27 cellular contexts compared by ENCODE assay signal in the genomic region with DNA sequence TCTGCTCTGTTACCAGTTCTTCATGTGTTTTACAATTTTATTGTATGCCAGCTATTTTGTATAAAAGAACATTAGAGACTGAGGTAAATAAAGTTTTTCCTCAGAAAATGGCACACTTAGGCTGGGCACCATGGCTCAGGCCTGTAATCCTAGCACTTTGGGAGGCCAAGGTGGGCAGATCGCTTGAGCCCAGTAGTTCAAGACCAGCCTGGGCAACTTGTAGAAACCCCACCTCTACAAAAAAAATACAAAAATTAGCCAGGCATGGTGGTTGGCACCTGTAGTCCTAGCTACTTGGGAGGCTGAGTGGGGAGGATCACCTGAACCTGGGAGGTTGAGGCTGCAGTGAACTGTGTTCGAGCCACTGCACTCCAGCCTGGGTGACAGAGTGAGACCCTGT. TPM values are rescaled to one million over a fixed set of nuclear protein-coding genes. Genes with fewer than 3 reads are reported as not detected.
"Had no signal": no experiment of that assay in that cellular context is flagged by ENCODE, and none has a peak within 500 bp of the region (broad histone marks: within the 10 kb centered on the region; RNA-seq: fewer than 3 reads in every experiment).

No MANE protein-coding gene starts in this region.

- H3K27me3 Mint-ChIP-seq: activated CD4-positive, alpha-beta T cell treated with anti-CD3 and anti-CD28 coated beads for 36 hours; activated CD8-positive, alpha-beta memory T cell treated with anti-CD3 and anti-CD28 coated beads, Interleukin-2, amount 10 ng/mL, durations not matched to agents 7 days and 5 days; effector memory CD8-positive, alpha-beta T cell had no signal

- H3K4me3 ChIP-seq: body of pancreas, cardiac muscle cell, gastroesophageal sphincter, hepatocyte, neural progenitor cell, psoas muscle, stomach, transverse colon, uterus had no signal

- H3K4me1 ChIP-seq: neural progenitor cell, parathyroid adenoma had no signal

- H3K4me2 ChIP-seq: hepatocyte, neural progenitor cell had no signal

- H3K4me1 Mint-ChIP-seq: activated CD4-positive, alpha-beta T cell treated with anti-CD3 and anti-CD28 coated beads for 36 hours; activated CD8-positive, alpha-beta memory T cell treated with anti-CD3 and anti-CD28 coated beads, Interleukin-2, amount 10 ng/mL, durations not matched to agents 7 days and 5 days; neural progenitor cell had no signal

- ATAC-seq: activated CD4-positive, alpha-beta T cell treated with anti-CD3 and anti-CD28 coated beads for 36 hours; activated CD8-positive, alpha-beta memory T cell treated with anti-CD3 and anti-CD28 coated beads, Interleukin-2, amount 10 ng/mL, durations not matched to agents 7 days and 5 days; activated CD8-positive, alpha-beta T cell treated with anti-CD3 and anti-CD28 coated beads, Interleukin-2, amount 10 ng/mL, durations not matched to agents 7 days and 5 days; body of pancreas; effector memory CD8-positive, alpha-beta T cell; gastroesophageal sphincter; left cardiac atrium; natural killer cell; psoas muscle had no signal

- H3K27ac Mint-ChIP-seq: activated CD4-positive, alpha-beta T cell treated with anti-CD3 and anti-CD28 coated beads for 36 hours; activated CD8-positive, alpha-beta memory T cell treated with anti-CD3 and anti-CD28 coated beads, Interleukin-2, amount 10 ng/mL, durations not matched to agents 7 days and 5 days; activated CD8-positive, alpha-beta T cell treated with anti-CD3 and anti-CD28 coated beads, Interleukin-2, amount 10 ng/mL, durations not matched to agents 7 days and 5 days; effector memory CD8-positive, alpha-beta T cell; neural progenitor cell; T-helper 2 cell treated with Interferon-gamma antibody and Interleukin-4, amounts not matched to agents 5 μg/mL and 100 μg/mL, for 36 hours had no signal

- H3K9me3 ChIP-seq: body of pancreas, gastroesophageal sphincter, psoas muscle, stomach, transverse colon, uterus had no signal

- H3K9ac ChIP-seq: neural progenitor cell, parathyroid adenoma had no signal

- DNase-seq: activated CD4-positive, alpha-beta T cell treated with anti-CD3 and anti-CD28 coated beads for 36 hours; activated CD4-positive, CD25-positive, alpha-beta regulatory T cell; activated CD8-positive, alpha-beta memory T cell treated with anti-CD3 and anti-CD28 coated beads, Interleukin-2, amount 10 ng/mL, durations not matched to agents 7 days and 5 days; activated CD8-positive, alpha-beta T cell treated with anti-CD3 and anti-CD28 coated beads, Interleukin-2, amount 10 ng/mL, durations not matched to agents 7 days and 5 days; activated naive CD4-positive, alpha-beta T cell; activated T-cell treated with anti-CD3 and anti-CD28 coated beads, Interleukin-2, amount 50 U/mL, for 48 hours; cortex of kidney; effector memory CD8-positive, alpha-beta T cell; erythroblast; islet precursor cell; left cardiac atrium; natural killer cell; occipital lobe; psoas muscle; stomach; T-helper 1 cell; transverse colon; uterus had no signal

- H3K4me3 Mint-ChIP-seq: activated CD4-positive, alpha-beta T cell treated with anti-CD3 and anti-CD28 coated beads for 36 hours; activated CD8-positive, alpha-beta memory T cell treated with anti-CD3 and anti-CD28 coated beads, Interleukin-2, amount 10 ng/mL, durations not matched to agents 7 days and 5 days; activated CD8-positive, alpha-beta T cell treated with anti-CD3 and anti-CD28 coated beads, Interleukin-2, amount 10 ng/mL, durations not matched to agents 7 days and 5 days; effector memory CD8-positive, alpha-beta T cell; natural killer cell; neural progenitor cell; T-helper 2 cell treated with Interferon-gamma antibody and Interleukin-4, amounts not matched to agents 5 μg/mL and 100 μg/mL, for 36 hours had no signal

- H3K9me3 Mint-ChIP-seq: effector memory CD8-positive, alpha-beta T cell; natural killer cell; T-helper 2 cell treated with Interferon-gamma antibody and Interleukin-4, amounts not matched to agents 5 μg/mL and 100 μg/mL, for 36 hours had no signal

- H3K27ac ChIP-seq: body of pancreas, cardiac muscle cell, gastroesophageal sphincter, hepatocyte, neural progenitor cell, parathyroid adenoma, stomach, transverse colon had no signal

- H3K27me3 ChIP-seq: body of pancreas, cardiac muscle cell, gastroesophageal sphincter, hepatocyte, neural progenitor cell, stomach, transverse colon, uterus had no signal

- H3K36me3 ChIP-seq: uterus had no signal

- H2AFZ ChIP-seq: hepatocyte, neural progenitor cell, parathyroid adenoma had no signal

RNA-seq across cellular contexts. Expression of a gene that starts 32.0 kb away (rescaled TPM):
- total RNA-seq: activated CD4-positive, alpha-beta T cell treated with anti-CD3 and anti-CD28 coated beads for 36 hours; activated CD8-positive, alpha-beta memory T cell treated with anti-CD3 and anti-CD28 coated beads, Interleukin-2, amount 10 ng/mL, durations not matched to agents 7 days and 5 days; activated CD8-positive, alpha-beta T cell treated with anti-CD3 and anti-CD28 coated beads, Interleukin-2, amount 10 ng/mL, durations not matched to agents 7 days and 5 days; mononuclear cell; natural killer cell had no signal

RNA-seq across cellular contexts. Expression of a gene that starts 47.4 kb away (rescaled TPM):
- total RNA-seq: activated CD4-positive, alpha-beta T cell treated with anti-CD3 and anti-CD28 coated beads for 36 hours; activated CD8-positive, alpha-beta memory T cell treated with anti-CD3 and anti-CD28 coated beads, Interleukin-2, amount 10 ng/mL, durations not matched to agents 7 days and 5 days; body of pancreas; mononuclear cell; psoas muscle; transverse colon had no signal
- polyA plus RNA-seq: hepatocyte, liver had no signal
